In the genomic region with DNA sequence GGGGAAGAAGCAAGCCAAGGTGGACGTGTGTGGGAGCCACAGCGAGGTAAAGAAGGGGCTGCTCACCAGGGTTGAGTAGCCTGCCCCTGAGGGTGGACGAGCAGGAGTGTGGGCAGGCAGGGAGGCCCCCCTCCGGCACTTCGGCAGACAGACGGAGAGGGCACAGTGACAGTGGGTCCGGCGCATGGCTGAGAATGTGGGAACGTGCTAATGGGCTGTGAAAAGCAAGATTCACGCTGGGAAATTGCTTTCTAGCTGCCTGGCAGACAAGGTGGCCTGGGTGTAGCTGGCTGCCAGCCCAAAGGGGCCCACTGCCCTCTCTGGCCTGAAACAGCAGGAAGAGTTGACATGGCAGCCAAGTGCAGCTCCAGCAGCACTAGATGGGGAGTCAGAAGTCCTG, we compare ENCODE assay signal across 16 cellular contexts. TPM values are rescaled to one million over a fixed set of nuclear protein-coding genes. Genes with fewer than 3 reads are reported as not detected.
DNase-seq lines count a peak whose midpoint lies in the region; TF ChIP-seq lines count a peak whose summit lies in the region.
"Had no signal": no experiment of that assay in that cellular context is flagged by ENCODE, and none has a peak within 500 bp of the region (broad histone marks: within the 10 kb centered on the region; RNA-seq: fewer than 3 reads in every experiment).

No MANE protein-coding gene starts in this region.

- H3K4me3 Mint-ChIP-seq in CD8-positive, alpha-beta memory T cell = no peak overlapping the region

- H3K27me3 Mint-ChIP-seq in CD8-positive, alpha-beta memory T cell = peaks cover 10 to 26% of the 10 kb centered on the region in 2 donors

- POLR2A ChIA-PET in CD8-positive, alpha-beta memory T cell (lab: Charles Lee) = no interaction called here

- no peaks in the 10 kb centered on the region for H3F3A ChIP-seq in smooth muscle cell (ENCODE audit: low read depth)

- H3K27ac ChIP-seq in dorsolateral prefrontal cortex (peak overlapping the region in 54 of 59 donors; percentile 4 to 91 (median 68)), smooth muscle cell (ENCODE audit: low read depth) (peak overlapping the region; percentile 7)
- no peak overlapping the region for H3K27ac ChIP-seq in CD8-positive, alpha-beta memory T cell (ENCODE audit: low read depth, low read length)
- H3K27ac ChIP-seq: SK-N-MC had no signal

- H3K36me3 Mint-ChIP-seq in CD8-positive, alpha-beta memory T cell = no peaks in the 10 kb centered on the region

- peak; percentile 21 for DNase-seq in NCI-H146 (lab: John Stamatoyannopoulos, UW)
- no peak for DNase-seq in NCI-H146 treated with DMSO at 0.1 percent for 48 hours (lab: John Stamatoyannopoulos, UW; ENCODE audit: unreplicated experiment)
- DNase-seq in NCI-H345 treated with DMSO at 0.1 percent for 48 hours (lab: John Stamatoyannopoulos, UW; ENCODE audit: unreplicated experiment) = peak; percentile 27
- DNase-seq in dorsolateral prefrontal cortex = no peak
- DNase-seq in smooth muscle cell (lab: John Stamatoyannopoulos, UW; ENCODE audit: unreplicated experiment) = no peak
- DNase-seq in CD8-positive, alpha-beta memory T cell = no peak
- DNase-seq in activated effector memory CD4-positive, alpha-beta T cell treated with Interleukin-2 at 50 U/mL for 16 hours = no peak
- no peak for DNase-seq in GM19238 (ENCODE audit: insufficient read length, low spot score)
- DNase-seq: C1 segment of cervical spinal cord, Caco-2, MV-4-11, NCI-H1930, NCI-H526 treated with DMSO at 0.1 percent for 48 hours had no signal

- H3K4me3 ChIP-seq in dorsolateral prefrontal cortex (peak overlapping the region in 38 of 59 donors; percentile 1 to 46 (median 24)), smooth muscle cell (no peak overlapping the region)
- no peak overlapping the region for H3K4me3 ChIP-seq in CD8-positive, alpha-beta memory T cell (ENCODE audit: low read length)
- H3K4me3 ChIP-seq: SK-N-MC had no signal

- CTCF ChIA-PET in CD8-positive, alpha-beta memory T cell (lab: Charles Lee) = no interaction called here

- H3K4me1 Mint-ChIP-seq in CD8-positive, alpha-beta memory T cell = no peaks in the 10 kb centered on the region

- no peak overlapping the region for H2AFZ ChIP-seq in smooth muscle cell (ENCODE audit: low read depth)

- intact Hi-C loops in dorsolateral prefrontal cortex (cut with DNase I) = no loop called here

- no peaks in the 10 kb centered on the region for H3K36me3 ChIP-seq in smooth muscle cell (ENCODE audit: low read depth)
- no peaks in the 10 kb centered on the region for H3K36me3 ChIP-seq in CD8-positive, alpha-beta memory T cell (ENCODE audit: insufficient read depth, low read length)

- H3K4me2 ChIP-seq in smooth muscle cell = no peak overlapping the region

- H3K4me1 ChIP-seq in smooth muscle cell (ENCODE audit: low read depth) = no peaks in the 10 kb centered on the region
- no peaks in the 10 kb centered on the region for H3K4me1 ChIP-seq in CD8-positive, alpha-beta memory T cell (ENCODE audit: insufficient read depth, low read length)
- H3K4me1 ChIP-seq: Caco-2 had no signal

- no peaks in the 10 kb centered on the region for H3K9me3 ChIP-seq in smooth muscle cell (replicated peaks; ENCODE audit: low read depth)
- no peaks in the 10 kb centered on the region for H3K9me3 ChIP-seq in CD8-positive, alpha-beta memory T cell (ENCODE audit: low read length)
- H3K9me3 ChIP-seq: Caco-2 had no signal

- H3K27me3 ChIP-seq in dorsolateral prefrontal cortex = no peaks in the 10 kb centered on the region
- no peaks in the 10 kb centered on the region for H3K27me3 ChIP-seq in smooth muscle cell (ENCODE audit: low read depth)
- no peaks in the 10 kb centered on the region for H3K27me3 ChIP-seq in CD8-positive, alpha-beta memory T cell (ENCODE audit: insufficient read depth, low read length, poor library complexity, severe bottlenecking)

- 77% methylated on average over 10 of the region's 10 CpGs for WGBS in smooth muscle cell (ENCODE audit: low lambda C conversion rate)

- H4K20me1 ChIP-seq in smooth muscle cell (ENCODE audit: low read depth) = no peaks in the 10 kb centered on the region

- no peaks in the 10 kb centered on the region for H3K79me2 ChIP-seq in smooth muscle cell (ENCODE audit: low read depth)

- H3K27ac Mint-ChIP-seq in CD8-positive, alpha-beta memory T cell = no peak overlapping the region

- TF ChIP-seq CTCF in dorsolateral prefrontal cortex (IDR thresholded peaks at IDR 0.05 in 54 of 56, conservative IDR thresholded peaks at IDR 0.05 in 2 of 56; ENCODE audit: low read depth in 1 of 56, partially characterized antibody in 56 of 56) (no peak), smooth muscle cell (IDR thresholded peaks at IDR 0.05; ENCODE audit: borderline replicate concordance, insufficient read depth, poor library complexity, severe bottlenecking) (no peak)

- no peaks in the 10 kb centered on the region for H3K9me3 Mint-ChIP-seq in CD8-positive, alpha-beta memory T cell

- H3K9ac ChIP-seq in smooth muscle cell (ENCODE audit: low read depth) = no peak overlapping the region

RNA-seq across cellular contexts. Expression of a gene that starts 10.0 kb away (rescaled TPM):
- total RNA-seq in dorsolateral prefrontal cortex (1,000 to 10,000 TPM in 71 of 120 experiments, 100 to 1,000 TPM in 49; 264 to 1,671 (median 1,064) TPM), smooth muscle cell (1.6 and 2.2 TPM in 2 replicates)
- 0.83 and 1.1 TPM in 2 replicates for polyA plus RNA-seq in smooth muscle cell
- not detected for total RNA-seq in CD8-positive, alpha-beta memory T cell
- polyA plus RNA-seq in CD8-positive, alpha-beta memory T cell = not detected
- total RNA-seq: Caco-2; HT-29; T-helper 1 cell treated with Interleukin-12 subunit alpha and Interleukin-12 subunit beta and Interleukin-4 antibody, amounts not matched to agents 30 ng/mL and 1 ng/mL, for 36 hours had no signal

RNA-seq across cellular contexts. Expression of a gene that starts 23.1 kb away (rescaled TPM):
- 1 to 10 TPM in 112 of 120 experiments, under 1 TPM in 8; 0.35 to 9.0 (median 2.2) TPM for total RNA-seq in dorsolateral prefrontal cortex
- 68.9 and 72.8 TPM in 2 replicates for total RNA-seq in smooth muscle cell
- polyA plus RNA-seq in smooth muscle cell = 55.9 and 87.6 TPM in 2 replicates
- not detected for total RNA-seq in CD8-positive, alpha-beta memory T cell
- not detected for polyA plus RNA-seq in CD8-positive, alpha-beta memory T cell
- total RNA-seq: HT-29; T-helper 1 cell treated with Interleukin-12 subunit alpha and Interleukin-12 subunit beta and Interleukin-4 antibody, amounts not matched to agents 30 ng/mL and 1 ng/mL, for 36 hours had no signal

Comparison
In these comparisons a context has a peak if more than half of its experiments do, and no peak if none do; other contexts are left out.
1. DNase-seq: peak in NCI-H146 (single experiment) and NCI-H345 treated with DMSO at 0.1 percent for 48 hours (single experiment); none in NCI-H146 treated with DMSO at 0.1 percent for 48 hours (single experiment), dorsolateral prefrontal cortex (0 of 10), smooth muscle cell (single experiment), CD8-positive, alpha-beta memory T cell (0 of 5), activated effector memory CD4-positive, alpha-beta T cell treated with Interleukin-2 at 50 U/mL for 16 hours (single experiment) and GM19238 (single experiment).
2. H3K4me3 ChIP-seq: peak in dorsolateral prefrontal cortex (38 of 59); none in smooth muscle cell (single experiment) and CD8-positive, alpha-beta memory T cell (single experiment).
3. RNA of a gene that starts 10.0 kb away (total RNA-seq): 264 to 1,671 TPM in dorsolateral prefrontal cortex; 1.6 to 2.2 TPM in smooth muscle cell and not detected in CD8-positive, alpha-beta memory T cell; every median in the first group is over 10 times any median in the second.